In the genomic region with DNA sequence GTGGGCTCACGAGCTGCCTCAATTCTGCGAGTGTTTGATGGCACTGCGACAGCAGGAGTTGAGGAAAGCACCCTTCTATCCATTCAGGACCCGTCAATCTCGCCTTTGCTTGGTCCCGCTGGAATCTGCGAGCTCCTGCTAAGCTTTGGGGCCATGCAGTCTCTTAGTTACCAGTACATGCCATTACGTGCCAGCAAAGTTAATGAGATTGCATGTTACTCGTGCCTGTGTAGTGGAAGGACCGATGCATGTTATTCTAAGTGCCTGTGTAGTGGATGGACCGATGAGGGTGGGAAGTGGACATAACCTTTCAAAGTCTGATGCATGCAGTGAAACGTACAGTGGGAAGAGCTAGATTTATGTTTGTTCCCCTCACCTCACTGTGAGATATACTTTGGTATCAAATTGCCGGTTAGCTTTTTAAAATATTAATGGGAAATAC, we compare ENCODE assay signal across 8 cellular contexts. TPM values are rescaled to one million over a fixed set of nuclear protein-coding genes. Genes with fewer than 3 reads are reported as not detected.
DNase-seq lines count a peak whose midpoint lies in the region; ATAC-seq, FAIRE-seq and TF ChIP-seq lines count a peak whose summit lies in the region.

No MANE protein-coding gene starts in this region.

- H3K4me3 ChIP-seq in ascending aorta, result peak overlapping the region; percentile 73
- H3K4me3 ChIP-seq in iPS DF 6.9 (ENCODE audit: low read length), result peak overlapping the region; percentile 91
- H3K4me3 ChIP-seq in skin epidermis, result peak overlapping the region; percentile 48 to 74 (median 65)

- intact Hi-C loops in ascending aorta (cut with DNase I), result loop anchor here (1.0 to 5.0 kb wide), 6 partner anchors 83 to 1679 kb away; partner anchors contain the start of genes ARFIP1, FBXW7, GATB and LRBA

- TF ChIP-seq CTCF in ascending aorta (IDR thresholded peaks at IDR 0.05), result no peak

- H3K36me3 ChIP-seq in ascending aorta, result peaks cover 27 to 39% of the 10 kb centered on the region in 2 donors
- peaks cover 17% of the 10 kb centered on the region; the same call in 1 of the 2 replicates for H3K36me3 ChIP-seq in iPS DF 6.9 (ENCODE audit: control insufficient read depth, insufficient read depth, low read length)

- H3K4me1 ChIP-seq in ascending aorta, result peaks cover 6 to 18% of the 10 kb centered on the region in 2 donors
- H3K4me1 ChIP-seq in iPS DF 6.9 (ENCODE audit: control insufficient read depth, insufficient read depth, low read length), result no peaks in the 10 kb centered on the region

- peak; percentile 8 for ATAC-seq in HG03354 (IDR thresholded peaks at IDR 0.05; ENCODE audit: poor library complexity, severe bottlenecking, unreplicated experiment)

- H3K27ac ChIP-seq in ascending aorta, result peak overlapping the region; percentile 90 to 93
- no peak overlapping the region for H3K27ac ChIP-seq in iPS DF 6.9 (ENCODE audit: low read length)
- H3K27ac ChIP-seq in skin epidermis, result peak overlapping the region; percentile 61 to 98 (median 90)

- no peaks in the 10 kb centered on the region for H3K27me3 ChIP-seq in ascending aorta
- no peaks in the 10 kb centered on the region for H3K27me3 ChIP-seq in iPS DF 6.9 (ENCODE audit: control insufficient read depth, insufficient read depth, low read length)

- TF ChIP-seq POLR2A in GM12892 (IDR thresholded peaks at IDR 0.05; ENCODE audit: low read depth, low read length) (no peak), H54 (IDR thresholded peaks at IDR 0.05; ENCODE audit: low read depth, low read length) (no peak)

- no CpG with 5 or more reads among the region's 13 CpGs for WGBS in iPS DF 6.9 (ENCODE audit: insufficient coverage, insufficient read length)

- H3K9me3 ChIP-seq in ascending aorta, result no peaks in the 10 kb centered on the region
- H3K9me3 ChIP-seq in iPS DF 6.9 (ENCODE audit: control insufficient read depth, insufficient read depth, low read length), result no peaks in the 10 kb centered on the region

- FAIRE-seq in GM12892 (lab: Jason Lieb, UNC) (no peak), H54 (lab: Jason Lieb, UNC) (no peak)

- DNase-seq in GM12892 (ENCODE audit: insufficient read length), result peak; percentile 5
- no peak for DNase-seq in ascending aorta (ENCODE audit: low spot score in 2 of 2)
- no peak for DNase-seq in iPS DF 6.9 (ENCODE audit: low read depth, low spot score)
- no peak for DNase-seq in H54 (ENCODE audit: insufficient read length, low spot score)
- no peak for DNase-seq in A172 (ENCODE audit: low spot score)
- DNase-seq in NCI-H2029 treated with DMSO at 0.1 percent for 48 hours (lab: John Stamatoyannopoulos, UW), result no peak

RNA-seq across cellular contexts. Expression of gene RPS3A, which starts 0.6 kb away (rescaled TPM):
- polyA plus RNA-seq in GM12892 (2012; ENCODE audit: missing spikeins), result 6,954 TPM
- 1,276 TPM for total RNA-seq in ascending aorta
- 3,326 and 3,376 TPM in 2 replicates for total RNA-seq in A172 (2014; rRNA removed; shearing (Covaris generic))
